In the genomic region with DNA sequence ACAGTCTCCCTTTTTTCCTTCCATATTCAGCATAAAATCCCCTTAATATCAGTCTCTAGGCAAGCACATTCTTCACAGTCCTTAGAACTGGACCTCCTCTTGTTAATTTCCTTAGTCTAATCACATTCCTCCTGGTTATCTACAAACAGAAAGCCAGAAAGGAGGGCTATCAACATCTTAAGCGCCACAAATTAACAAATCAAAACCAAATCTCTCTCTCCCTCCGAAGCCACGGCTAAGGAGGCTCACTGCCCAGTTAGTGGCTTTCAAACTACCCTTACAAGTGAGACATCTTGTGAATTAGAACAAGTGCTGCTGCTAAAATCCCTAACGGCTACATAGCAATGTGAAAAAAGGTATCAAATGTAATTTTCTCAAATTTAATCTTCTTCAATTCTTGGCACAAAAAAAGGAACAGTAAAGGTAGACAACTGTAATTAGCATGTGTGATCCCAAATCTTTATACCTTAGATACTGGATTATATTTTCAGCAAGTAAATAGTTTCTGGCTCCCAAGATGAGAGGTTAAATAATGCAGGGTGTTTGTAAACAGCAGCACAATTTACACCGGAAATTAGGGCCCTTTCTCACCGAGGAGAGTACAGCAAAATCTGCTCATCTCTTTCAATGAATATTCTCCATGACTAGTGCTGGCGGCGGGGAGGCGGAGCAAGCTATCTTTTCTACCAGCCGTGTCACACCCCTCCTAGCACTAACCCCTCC, we compare ENCODE assay signal across 8 cellular contexts. TPM values are rescaled to one million over a fixed set of nuclear protein-coding genes. Genes with fewer than 3 reads are reported as not detected.
A peak's percentile ranks its signal among the peaks of the same experiment; 100 is the strongest.
DNase-seq lines count a peak whose midpoint lies in the region; ATAC-seq and TF ChIP-seq lines count a peak whose summit lies in the region.

No MANE protein-coding gene starts in this region.

- peaks cover 61% of the 10 kb centered on the region for H3K4me1 Mint-ChIP-seq in WTC11

- H3K4me3 ChIP-seq in mucosa of descending colon (peak overlapping the region; percentile 85), stomach (peak overlapping the region; percentile 56 to 88 (median 72))

- peak overlapping the region; percentile 94 to 99 (median 96) for H3K27ac ChIP-seq in stomach

- CTCF ChIA-PET in WTC11 (lab: Charles Lee): interaction anchor here (0.6 to 2.2 kb wide), 10 partner anchors 33 to 194 kb away, joined by 3 to 12 read pairs (median 4); a partner anchor contains a TSS

- H3K4me1 ChIP-seq in mucosa of descending colon (ENCODE audit: low read depth) (peaks cover 18% of the 10 kb centered on the region), stomach (peaks cover 29 to 70% (median 48%) of the 10 kb centered on the region in 4 donors)

- H3K27ac Mint-ChIP-seq in WTC11: peak overlapping the region; percentile 99

- peak; percentile 70 for DNase-seq in 8988T
- DNase-seq in Kasumi-1 (lab: John Stamatoyannopoulos, UW): peak; percentile 78 to 84
- DNase-seq in WTC11 (ENCODE audit: low spot score): peak; percentile 80
- peak; percentile 34 to 70 for DNase-seq in dermis microvascular lymphatic vessel endothelial cell (ENCODE audit: low read depth in 2 of 2)
- DNase-seq in mucosa of descending colon: peak in 1 of 3 donors; percentile 72
- peak; percentile 43 for DNase-seq in stomach

- no peaks in the 10 kb centered on the region; the same call in 1 of the 2 replicates for H3K27me3 Mint-ChIP-seq in WTC11 (ENCODE audit: low read depth)

- H3K27me3 ChIP-seq in stomach: no peaks in the 10 kb centered on the region

- H3K4me3 Mint-ChIP-seq in WTC11: peak overlapping the region; percentile 82

- ATAC-seq in GM18511 (IDR thresholded peaks at IDR 0.05; ENCODE audit: unreplicated experiment) (peak; percentile 32), WTC11 (no peak), mucosa of descending colon (peak; percentile 60), HG03442 (IDR thresholded peaks at IDR 0.05; ENCODE audit: unreplicated experiment) (no peak)

- 2 to 4% (median 4%) methylated on average over 10 of the region's 10 CpGs for WGBS in stomach, 5 donors

- TF ChIP-seq CTCF in WTC11 (IDR thresholded peaks at IDR 0.05) (no peak), mucosa of descending colon (IDR thresholded peaks at IDR 0.05) (no peak), stomach (IDR thresholded peaks at IDR 0.05) (no peak)

- H3K9me3 ChIP-seq in mucosa of descending colon: no peaks in the 10 kb centered on the region
- H3K9me3 ChIP-seq in stomach: no peaks in the 10 kb centered on the region

- TF ChIP-seq EP300 in stomach (IDR thresholded peaks at IDR 0.05): no peak

- intact Hi-C loops in mucosa of descending colon (cut with DNase I, micrococcal nuclease): no loop called here
- intact Hi-C loops in stomach (cut with DNase I; ENCODE audit: low total_unique reads): no loop called here

- H3K9me3 Mint-ChIP-seq in WTC11: no peaks in the 10 kb centered on the region

- H3K36me3 Mint-ChIP-seq in WTC11: peaks cover 14% of the 10 kb centered on the region

- H3K36me3 ChIP-seq in mucosa of descending colon (ENCODE audit: low read depth) (no peaks in the 10 kb centered on the region), stomach (peaks cover 0 to 13% (median 13%) of the 10 kb centered on the region in 4 donors)

- TF ChIP-seq POLR2A in stomach (IDR thresholded peaks at IDR 0.05): no peak

- POLR2A ChIA-PET in WTC11 (lab: Charles Lee): interaction anchor here (0.6 to 2.3 kb wide), 5 partner anchors 10 to 1341 kb away, joined by 3 to 20 read pairs (median 4); a partner anchor contains a TSS

TF ChIP-seq in WTC11, 78 proteins besides CTCF, POLR2A, EP300 and RAD21:
- TF ChIP-seq ETV6 (CRISPR knock-in tag; IDR thresholded peaks at IDR 0.05) (no peak), ZNF396 (CRISPR knock-in tag; IDR thresholded peaks at IDR 0.05; ENCODE audit: borderline replicate concordance) (no peak), SP1 (CRISPR knock-in tag; conservative IDR thresholded peaks at IDR 0.05) (no peak), IRF2 (CRISPR knock-in tag; IDR thresholded peaks at IDR 0.05; ENCODE audit: borderline replicate concordance, low read depth) (no peak), NR1H2 (CRISPR knock-in tag; IDR thresholded peaks at IDR 0.05) (no peak), SMAD4 (CRISPR knock-in tag; IDR thresholded peaks at IDR 0.05) (no peak), ZNF138 (CRISPR knock-in tag; conservative IDR thresholded peaks at IDR 0.05) (no peak)
- TF ChIP-seq, protein P1, sequence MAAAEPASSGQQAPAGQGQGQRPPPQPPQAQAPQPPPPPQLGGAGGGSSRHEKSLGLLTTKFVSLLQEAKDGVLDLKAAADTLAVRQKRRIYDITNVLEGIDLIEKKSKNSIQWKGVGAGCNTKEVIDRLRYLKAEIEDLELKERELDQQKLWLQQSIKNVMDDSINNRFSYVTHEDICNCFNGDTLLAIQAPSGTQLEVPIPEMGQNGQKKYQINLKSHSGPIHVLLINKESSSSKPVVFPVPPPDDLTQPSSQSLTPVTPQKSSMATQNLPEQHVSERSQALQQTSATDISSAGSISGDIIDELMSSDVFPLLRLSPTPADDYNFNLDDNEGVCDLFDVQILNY (CRISPR knock-in tag; IDR thresholded peaks at IDR 0.05): no peak
TF ChIP-seq in WTC11: peak in this region for 0.

RNA-seq across cellular contexts. Expression of a gene that starts 1.4 kb away (rescaled TPM):
- total RNA-seq in WTC11 (2021) (22.7 to 24.9 TPM (median 24.0 TPM) in 3 replicates), dermis microvascular lymphatic vessel endothelial cell (7.6 and 12.1 TPM in 2 replicates), mucosa of descending colon (10 to 100 TPM in 2 of 3 donors, 1 to 10 TPM in 1; 9.5 to 16.2 (median 10.4) TPM), stomach (10 to 100 TPM in 3 of 5 donors, 1 to 10 TPM in 2; 8.6 to 28.1 (median 17.5) TPM)
- polyA plus RNA-seq in stomach: 10 to 100 TPM in 1 of 3 donors, 1 to 10 TPM in 2; 6.5 to 11.2 (median 8.4) TPM

RNA-seq across cellular contexts. Expression of a gene that starts 19.6 kb away (rescaled TPM):
- 64.1 to 75.5 TPM (median 72.8 TPM) in 3 replicates for total RNA-seq in WTC11 (2021)
- 15.7 and 19.8 TPM in 2 replicates for total RNA-seq in dermis microvascular lymphatic vessel endothelial cell
- total RNA-seq in mucosa of descending colon: 10 to 100 TPM; 34.9 to 66.8 (median 35.1) TPM
- total RNA-seq in stomach: 100 to 1,000 TPM in 2 of 5 donors, 10 to 100 TPM in 1, 1 to 10 TPM in 1, not detected in 1; 4.5 to 157 (median 60.3) TPM
- polyA plus RNA-seq in stomach: 100 to 1,000 TPM; 119 to 167 (median 145) TPM

Comparison
In these comparisons a context has a peak if more than half of its experiments do, and no peak if none do; other contexts are left out.
1. ATAC-seq: peak in GM18511 (single experiment) and mucosa of descending colon (single experiment); none in WTC11 (single experiment) and HG03442 (single experiment).